23 cellular contexts compared by ENCODE assay signal in genomic region chr21:34352556-34352955, GRCh38. TPM values are rescaled to one million over a fixed set of nuclear protein-coding genes. Genes with fewer than 3 reads are reported as not detected.
DNase-seq lines count a peak whose midpoint lies in the region; ATAC-seq and TF ChIP-seq lines count a peak whose summit lies in the region.
"Had no signal": no experiment of that assay in that cellular context is flagged by ENCODE, and none has a peak within 500 bp of the region (broad histone marks: within the 10 kb centered on the region; RNA-seq: fewer than 3 reads in every experiment).

No MANE protein-coding gene starts in this region.

- H3K4me3 ChIP-seq in coronary artery (no peak overlapping the region), upper lobe of right lung (no peak overlapping the region)
- H3K4me3 ChIP-seq: BLaER1, GM12878 had no signal

- no peaks in the 10 kb centered on the region for H3K36me3 ChIP-seq in upper lobe of right lung
- H3K36me3 ChIP-seq: BE2C, BLaER1 had no signal

- no peaks in the 10 kb centered on the region for H3K4me1 ChIP-seq in upper lobe of right lung
- H3K4me1 ChIP-seq: BE2C, BLaER1 had no signal

- no peak for TF ChIP-seq CTCF in coronary artery (IDR thresholded peaks at IDR 0.05)
- no peak for TF ChIP-seq CTCF in upper lobe of right lung (IDR thresholded peaks at IDR 0.05)

- ATAC-seq in upper lobe of right lung, result no peak

- no peaks in the 10 kb centered on the region for H3K9me3 ChIP-seq in upper lobe of right lung
- H3K9me3 ChIP-seq: BE2C had no signal

- intact Hi-C loops in upper lobe of right lung (cut with DNase I), result no loop called here

- peak; percentile 28 for DNase-seq in coronary artery (ENCODE audit: low spot score)
- DNase-seq in islet precursor cell, result peak; percentile 22
- DNase-seq in T-helper 1 cell, result no peak
- no peak for DNase-seq in NCI-H1092 (lab: John Stamatoyannopoulos, UW)
- no peak for DNase-seq in upper lobe of right lung
- DNase-seq: 8988T; ACHN; BE2C; CD4-positive, alpha-beta memory T cell; CD4-positive, CD25-positive, alpha-beta regulatory T cell; CD8-positive, alpha-beta memory T cell; COR-L47; DMS 273 treated with DMSO at 0.1 percent for 48 hours; DMS153; DMS53; DMS79; DND-41; EL; GDM1 had no signal

- H3K27me3 ChIP-seq in upper lobe of right lung, result no peaks in the 10 kb centered on the region
- H3K27me3 ChIP-seq: BE2C, BLaER1 had no signal

- H3K27ac ChIP-seq in coronary artery (no peak overlapping the region), upper lobe of right lung (no peak overlapping the region)
- H3K27ac ChIP-seq: BLaER1 had no signal

RNA-seq across cellular contexts. Expression of gene KCNE2, which starts 11.2 kb away (rescaled TPM):
- 0.52 TPM for total RNA-seq in upper lobe of right lung
- total RNA-seq: CD4-positive, alpha-beta memory T cell; CD4-positive, CD25-positive, alpha-beta regulatory T cell; CD8-positive, alpha-beta memory T cell; Daoy; G401; GM12878 had no signal

RNA-seq across cellular contexts. Expression of gene SMIM11, which starts 22.8 kb away (rescaled TPM):
- 21.8 TPM for total RNA-seq in upper lobe of right lung
- total RNA-seq: G401 had no signal

Comparison
In these comparisons a context has a peak if more than half of its experiments do, and no peak if none do; other contexts are left out.
1. DNase-seq: peak in coronary artery (single experiment) and islet precursor cell (single experiment); none in T-helper 1 cell (0 of 5), NCI-H1092 (single experiment) and upper lobe of right lung (single experiment).